ENCODE assay signal across 26 cellular contexts in genomic region chr18:31738460-31739407, GRCh38. TPM values are rescaled to one million over a fixed set of nuclear protein-coding genes. Genes with fewer than 3 reads are reported as not detected.
DNase-seq lines count a peak whose midpoint lies in the region; ATAC-seq and TF ChIP-seq lines count a peak whose summit lies in the region.
"Had no signal": no experiment of that assay in that cellular context is flagged by ENCODE, and none has a peak within 500 bp of the region (broad histone marks: within the 10 kb centered on the region; RNA-seq: fewer than 3 reads in every experiment).

No MANE protein-coding gene starts in this region.

- H2BK120ac ChIP-seq in trophoblast cell (ENCODE audit: insufficient read depth, low read length, poor library complexity): no peak overlapping the region

- H4K20me1 ChIP-seq in HCT116 (ENCODE audit: insufficient read depth): no peaks in the 10 kb centered on the region
- no peaks in the 10 kb centered on the region for H4K20me1 ChIP-seq in PC-3 (ENCODE audit: low read length)

- DNase-seq in HCT116 (ENCODE audit: low read depth, low spot score): peak; percentile 65
- DNase-seq in PC-3: peak; percentile 3
- peak; percentile 9 for DNase-seq in epithelial cell of esophagus (ENCODE audit: low read depth)
- peak; percentile 61 to 73 for DNase-seq in trophoblast cell
- no peak for DNase-seq in activated T-cell treated with anti-CD3 and anti-CD28 coated beads, Interleukin-2, amount 50 U/mL, for 72 hours
- DNase-seq in putamen (ENCODE audit: low spot score): no peak
- DNase-seq: activated CD4-positive, alpha-beta T cell treated with anti-CD3 and anti-CD28 coated beads for 4 hours; activated naive CD8-positive, alpha-beta T cell treated with anti-CD3 and anti-CD28 coated beads for 36 hours; CD8-positive, alpha-beta T cell; effector memory CD8-positive, alpha-beta T cell; head of caudate nucleus; KBM-7; left ventricle myocardium inferior; NCI-H1105 treated with DMSO at 0.1 percent for 48 hours; NCI-H2107; NCI-H524; SHP77; stimulated activated CD4-positive, alpha-beta T cell treated with anti-CD3 and anti-CD28 coated beads, Interleukin-2, amount 100 ng/mL, for 48 hours; stimulated activated naive CD8-positive, alpha-beta T cell treated with anti-CD3 and anti-CD28 coated beads, Interleukin-15, Interleukin-2, amounts not matched to agents 100 U/mL and 50 U/mL, for 24 hours; thyroid gland had no signal

- H3K27ac ChIP-seq in HCT116 (ENCODE audit: low read depth, low read length): peak overlapping the region; percentile 10; the same call in 1 of the 2 replicates
- no peak overlapping the region for H3K27ac ChIP-seq in PC-3 (ENCODE audit: low read length)
- H3K27ac ChIP-seq in trophoblast cell (ENCODE audit: low read depth, low read length): no peak overlapping the region
- H3K27ac ChIP-seq: left ventricle myocardium inferior, skin epidermis, thyroid gland had no signal

- peaks cover 3 to 19% of the 10 kb centered on the region in 2 experiments; a peak in 2 of 4 replicates for H3K9me3 ChIP-seq in HCT116 (ENCODE audit: control insufficient read depth in 1 of 2, insufficient read depth in 1 of 2, low read depth in 1 of 2, low read length in 2 of 2)
- no peaks in the 10 kb centered on the region for H3K9me3 ChIP-seq in PC-3 (ENCODE audit: low read length)
- peaks cover 7% of the 10 kb centered on the region for H3K9me3 ChIP-seq in trophoblast cell (ENCODE audit: insufficient read depth, low read depth, low read length)
- H3K9me3 ChIP-seq: thyroid gland had no signal

- H3K4ac ChIP-seq in trophoblast cell (ENCODE audit: low read depth, low read length): no peak overlapping the region

- no peak overlapping the region for H3K4me3 ChIP-seq in HCT116 (replicated peaks in 1 of 2; ENCODE audit: low read depth in 1 of 2, low read length in 2 of 2)
- no peak overlapping the region for H3K4me3 ChIP-seq in PC-3 (ENCODE audit: low read length)
- H3K4me3 ChIP-seq in epithelial cell of esophagus (ENCODE audit: low read length): no peak overlapping the region
- no peak overlapping the region for H3K4me3 ChIP-seq in trophoblast cell (ENCODE audit: low read depth, low read length)
- H3K4me3 ChIP-seq: GM23338, left ventricle myocardium inferior, skin epidermis, thyroid gland had no signal

- no peaks in the 10 kb centered on the region for H3K36me3 Mint-ChIP-seq in activated T-cell treated with anti-CD3 and anti-CD28 coated beads, Interleukin-2, amount 50 U/mL, for 72 hours (ENCODE audit: insufficient read depth in 2 of 2)
- H3K36me3 Mint-ChIP-seq: activated naive CD8-positive, alpha-beta T cell treated with anti-CD3 and anti-CD28 coated beads for 36 hours; CD8-positive, alpha-beta T cell had no signal

- H3K4me1 Mint-ChIP-seq in activated T-cell treated with anti-CD3 and anti-CD28 coated beads, Interleukin-2, amount 50 U/mL, for 72 hours (ENCODE audit: low read depth): no peaks in the 10 kb centered on the region
- H3K4me1 Mint-ChIP-seq: activated naive CD8-positive, alpha-beta T cell treated with anti-CD3 and anti-CD28 coated beads for 36 hours had no signal

- RAD21 ChIA-PET in HCT116 (lab: Charles Lee; ENCODE audit: low non-redundant PET in 1 of 2, low total read pairs in 2 of 2, uncharacterized antibody in 2 of 2, unreplicated experiment in 2 of 2): no interaction called here

- no peak overlapping the region for H3K27ac Mint-ChIP-seq in activated T-cell treated with anti-CD3 and anti-CD28 coated beads, Interleukin-2, amount 50 U/mL, for 72 hours
- H3K27ac Mint-ChIP-seq: activated naive CD8-positive, alpha-beta T cell treated with anti-CD3 and anti-CD28 coated beads for 36 hours; activated T-helper 2 cell treated with anti-CD3 and anti-CD28 coated beads, Interferon-gamma antibody, Interleukin-2, Interleukin-4, amounts not matched to agents 10 μg/mL and 5 μg/mL and 100 μg/mL, durations not matched to agents 14 hours and 24 hours and 36 hours; CD8-positive, alpha-beta T cell; effector memory CD8-positive, alpha-beta T cell; GM23338; progenitor cell of endocrine pancreas had no signal

- H3F3A ChIP-seq in PC-3 (ENCODE audit: low read length, unreplicated experiment): no peaks in the 10 kb centered on the region

- no peak overlapping the region for H4K91ac ChIP-seq in trophoblast cell (ENCODE audit: low read depth, low read length)

- H3K9ac ChIP-seq in HCT116 (ENCODE audit: low read length): no peak overlapping the region
- H3K9ac ChIP-seq in PC-3 (ENCODE audit: low read length): no peak overlapping the region
- H3K9ac ChIP-seq in trophoblast cell (ENCODE audit: low read length): no peak overlapping the region

- peaks cover 2 to 13% of the 10 kb centered on the region in 2 experiments; a peak in 3 of 4 replicates for H3K4me1 ChIP-seq in HCT116 (ENCODE audit: control insufficient read depth in 1 of 2, insufficient read depth in 2 of 2, low read length in 2 of 2)
- H3K4me1 ChIP-seq in PC-3 (ENCODE audit: insufficient read depth, low read length): no peaks in the 10 kb centered on the region
- no peaks in the 10 kb centered on the region for H3K4me1 ChIP-seq in trophoblast cell (ENCODE audit: control insufficient read depth in 1 of 2, insufficient read depth in 2 of 2, low read length in 2 of 2)
- H3K4me1 ChIP-seq: left ventricle myocardium inferior, thyroid gland had no signal

- no peak for TF ChIP-seq RAD21 in HCT116 (IDR thresholded peaks at IDR 0.05; ENCODE audit: low read depth)

- no peak for TF ChIP-seq POLR2A in HCT116 (IDR thresholded peaks at IDR 0.05; ENCODE audit: borderline replicate concordance, extremely low read depth, insufficient read depth, insufficient read length)

- H3K9me3 Mint-ChIP-seq in activated T-cell treated with anti-CD3 and anti-CD28 coated beads, Interleukin-2, amount 50 U/mL, for 72 hours: peaks cover 0 to 5% of the 10 kb centered on the region in 2 donors
- H3K9me3 Mint-ChIP-seq: activated T-helper 2 cell treated with anti-CD3 and anti-CD28 coated beads, Interferon-gamma antibody, Interleukin-2, Interleukin-4, amounts not matched to agents 10 μg/mL and 5 μg/mL and 100 μg/mL, durations not matched to agents 14 hours and 24 hours and 36 hours; CD8-positive, alpha-beta T cell; effector memory CD8-positive, alpha-beta T cell had no signal

- no peak overlapping the region for H3K14ac ChIP-seq in trophoblast cell (ENCODE audit: low read length)

- H3K79me2 ChIP-seq in HCT116 (ENCODE audit: insufficient read depth, low read length) (no peaks in the 10 kb centered on the region), PC-3 (ENCODE audit: low read length) (no peaks in the 10 kb centered on the region), trophoblast cell (ENCODE audit: control insufficient read depth, insufficient read depth, low read length, poor library complexity) (no peaks in the 10 kb centered on the region)

- H3K27me3 ChIP-seq in HCT116 (ENCODE audit: insufficient read depth, low read length) (no peaks in the 10 kb centered on the region), PC-3 (ENCODE audit: low read length) (no peaks in the 10 kb centered on the region), trophoblast cell (ENCODE audit: insufficient read depth, low read length) (no peaks in the 10 kb centered on the region)
- H3K27me3 ChIP-seq: thyroid gland had no signal

- H3K9me2 ChIP-seq in HCT116 (ENCODE audit: insufficient read depth) (no peaks in the 10 kb centered on the region), PC-3 (replicated peaks; ENCODE audit: low read length) (no peaks in the 10 kb centered on the region)

- H4K8ac ChIP-seq in trophoblast cell (ENCODE audit: low read depth, low read length): no peak overlapping the region

- H3K79me1 ChIP-seq in trophoblast cell (ENCODE audit: low read length): no peaks in the 10 kb centered on the region

- POLR2A ChIA-PET in HCT116 (lab: Charles Lee): no interaction called here
- POLR2A ChIA-PET in PC-3 (lab: Charles Lee; ENCODE audit: unreplicated experiment): no interaction called here

- H3K36me3 ChIP-seq in HCT116 (ENCODE audit: control insufficient read depth in 1 of 2, insufficient read depth in 2 of 2, low read length in 2 of 2) (no peaks in the 10 kb centered on the region; a peak in 1 of 4 replicates), PC-3 (ENCODE audit: low read depth, low read length) (no peaks in the 10 kb centered on the region), trophoblast cell (ENCODE audit: control insufficient read depth in 1 of 2, insufficient read depth in 2 of 2, low read length in 2 of 2) (no peaks in the 10 kb centered on the region)
- H3K36me3 ChIP-seq: left ventricle myocardium inferior, thyroid gland had no signal

- H3K27me3 Mint-ChIP-seq in activated T-cell treated with anti-CD3 and anti-CD28 coated beads, Interleukin-2, amount 50 U/mL, for 72 hours (ENCODE audit: low read depth): no peaks in the 10 kb centered on the region
- H3K27me3 Mint-ChIP-seq: activated naive CD8-positive, alpha-beta T cell treated with anti-CD3 and anti-CD28 coated beads for 36 hours; progenitor cell of endocrine pancreas had no signal

- peak overlapping the region; percentile 25; the same call in 1 of the 2 replicates for H3K4me2 ChIP-seq in HCT116 (ENCODE audit: low read length)
- H3K4me2 ChIP-seq in PC-3 (ENCODE audit: low read length): no peak overlapping the region
- H3K4me2 ChIP-seq in trophoblast cell (ENCODE audit: low read length): no peak overlapping the region
- H3K4me2 ChIP-seq: GM23338 had no signal

- CTCF ChIA-PET in HCT116 (lab: Charles Lee) (no interaction called here), PC-3 (lab: Charles Lee) (no interaction called here)

- H2BK5ac ChIP-seq in trophoblast cell (ENCODE audit: low read depth, low read length, poor library complexity): no peak overlapping the region

- TF ChIP-seq CTCF in HCT116 (IDR thresholded peaks at IDR 0.05 in 2 of 3, conservative IDR thresholded peaks at IDR 0.05 in 1 of 3; ENCODE audit: borderline replicate concordance in 1 of 3, insufficient read depth in 1 of 3, low read depth in 2 of 3, low read length in 2 of 3): no peak
- TF ChIP-seq CTCF in PC-3 (conservative IDR thresholded peaks at IDR 0.05; ENCODE audit: low read depth, low read length): no peak
- TF ChIP-seq CTCF in epithelial cell of esophagus (IDR thresholded peaks at IDR 0.05; ENCODE audit: insufficient read depth, low read depth, low read length, missing control alignments): no peak

- peak; percentile 80 for ATAC-seq in HCT116
- ATAC-seq in PC-3: no peak
- ATAC-seq in HG03045 (IDR thresholded peaks at IDR 0.05; ENCODE audit: unreplicated experiment): no peak
- ATAC-seq in activated T-cell treated with anti-CD3 and anti-CD28 coated beads, Interleukin-2, amount 50 U/mL, for 72 hours (replicated peaks in 1 of 2): no peak
- ATAC-seq: CD8-positive, alpha-beta T cell; effector memory CD8-positive, alpha-beta T cell; GM23338; stimulated activated naive CD8-positive, alpha-beta T cell treated with anti-CD3 and anti-CD28 coated beads, Interleukin-15, Interleukin-2, amounts not matched to agents 100 U/mL and 50 U/mL, for 24 hours had no signal

- H2AFZ ChIP-seq in HCT116 (ENCODE audit: low read depth, low read length, poor library complexity, severe bottlenecking) (peak overlapping the region; percentile 48), PC-3 (ENCODE audit: low read length) (no peak overlapping the region), trophoblast cell (ENCODE audit: insufficient read depth, low read length, poor library complexity) (no peak overlapping the region)
- H2AFZ ChIP-seq: GM23338 had no signal

- H3K4me3 Mint-ChIP-seq in activated T-cell treated with anti-CD3 and anti-CD28 coated beads, Interleukin-2, amount 50 U/mL, for 72 hours: no peak overlapping the region
- H3K4me3 Mint-ChIP-seq: activated naive CD8-positive, alpha-beta T cell treated with anti-CD3 and anti-CD28 coated beads for 36 hours; CD8-positive, alpha-beta T cell; effector memory CD8-positive, alpha-beta T cell; GM23338 had no signal

- H3K23ac ChIP-seq in trophoblast cell (ENCODE audit: low read length): no peak overlapping the region

- H4K12ac ChIP-seq in trophoblast cell (ENCODE audit: low read depth, low read length): no peak overlapping the region

- intact Hi-C loops in HCT116 (cut with micrococcal nuclease): no loop called here
- intact Hi-C loops in PC-3 (cut with micrococcal nuclease): no loop called here

- no CpG with 5 or more reads among the region's 11 CpGs for WGBS in trophoblast cell (ENCODE audit: extremely low coverage, insufficient coverage, insufficient read length)

- no peak overlapping the region for H2AK5ac ChIP-seq in trophoblast cell (ENCODE audit: low read length)

- H3K18ac ChIP-seq in trophoblast cell (ENCODE audit: low read length): no peak overlapping the region

- H2BK12ac ChIP-seq in trophoblast cell (ENCODE audit: low read length): no peak overlapping the region

- BruUV-seq in HCT116 (replicated peaks; lab: Mats Ljungman, UMichigan) (no TSS peak), PC-3 (replicated peaks; lab: Mats Ljungman, UMichigan) (no TSS peak)

RNA-seq across cellular contexts. Expression of gene SLC25A52, which starts 21.9 kb away (rescaled TPM):
- not detected for total RNA-seq in HCT116 (2021; ENCODE audit: unreplicated experiment)
- polyA plus RNA-seq in HCT116 (2012): not detected in 2 replicates
- not detected in 2 replicates for total RNA-seq in PC-3 (2014; rRNA removed)
- polyA plus RNA-seq in trophoblast cell (2013): 0.03 and 0.06 TPM in 2 replicates
- total RNA-seq in activated T-cell treated with anti-CD3 and anti-CD28 coated beads, Interleukin-2, amount 50 U/mL, for 72 hours: not detected
- total RNA-seq: activated naive CD8-positive, alpha-beta T cell treated with anti-CD3 and anti-CD28 coated beads for 36 hours; activated T-helper 2 cell treated with anti-CD3 and anti-CD28 coated beads, Interferon-gamma antibody, Interleukin-2, Interleukin-4, amounts not matched to agents 10 μg/mL and 5 μg/mL and 100 μg/mL, durations not matched to agents 14 hours and 24 hours and 36 hours; CD8-positive, alpha-beta T cell; GM23338; left ventricle myocardium inferior; progenitor cell of endocrine pancreas had no signal
- polyA plus RNA-seq: GM23338, neural cell had no signal

RNA-seq across cellular contexts. Expression of gene B4GALT6, which starts 54.4 kb away (rescaled TPM):
- total RNA-seq in HCT116 (2021; ENCODE audit: unreplicated experiment) (16.1 TPM), PC-3 (2014; rRNA removed) (1.4 and 2.4 TPM in 2 replicates)
- 4.8 and 5.7 TPM in 2 replicates for polyA plus RNA-seq in HCT116 (2012)
- 7.4 and 7.8 TPM in 2 replicates for polyA plus RNA-seq in trophoblast cell (2013)
- total RNA-seq in activated T-cell treated with anti-CD3 and anti-CD28 coated beads, Interleukin-2, amount 50 U/mL, for 72 hours: 1 to 10 TPM; 2.8 to 5.0 TPM

Comparison
In these comparisons a context has a peak if more than half of its experiments do, and no peak if none do; other contexts are left out.
1. DNase-seq: peak in HCT116 (single experiment), PC-3 (single experiment), epithelial cell of esophagus (single experiment) and trophoblast cell (2 of 2); none in activated T-cell treated with anti-CD3 and anti-CD28 coated beads, Interleukin-2, amount 50 U/mL, for 72 hours (0 of 2) and putamen (single experiment).